ENCODE assay signal across 15 cellular contexts in genomic region chr9:9523476-9523875, GRCh38.
DNase-seq lines count a peak whose midpoint lies in the region; ATAC-seq, FAIRE-seq and TF ChIP-seq lines count a peak whose summit lies in the region.
"Had no signal": no experiment of that assay in that cellular context is flagged by ENCODE, and none has a peak within 500 bp of the region (broad histone marks: within the 10 kb centered on the region; RNA-seq: fewer than 3 reads in every experiment).

No MANE protein-coding gene starts in this region.

- no peak for ATAC-seq in heart right ventricle
- ATAC-seq: CD8-positive, alpha-beta T cell; HCT116 had no signal

- no peak for TF ChIP-seq POLR2A in H1 (IDR thresholded peaks at IDR 0.05; ENCODE audit: control extremely low read depth in 1 of 2, low read depth in 2 of 2, low read length in 2 of 2)

- H4K8ac ChIP-seq in H1 (ENCODE audit: extremely low read depth, insufficient read depth, low read length) (no peak overlapping the region), trophoblast cell (ENCODE audit: low read depth, low read length) (no peak overlapping the region)

- H3K18ac ChIP-seq in H1 (ENCODE audit: extremely low read depth, low read length): no peak overlapping the region
- no peak overlapping the region for H3K18ac ChIP-seq in trophoblast cell (ENCODE audit: low read length)

- no peak for TF ChIP-seq EP300 in H1 (IDR thresholded peaks at IDR 0.05; ENCODE audit: borderline replicate concordance in 1 of 2, low read depth in 2 of 2, low read length in 2 of 2)

- no peak overlapping the region for H4K5ac ChIP-seq in H1 (ENCODE audit: insufficient read length, low read depth, low read length)

- DNase-seq in cardiac muscle cell (ENCODE audit: low read depth in 1 of 2, low spot score in 1 of 2): peak in 1 of 2 donors; percentile 46
- no peak for DNase-seq in heart right ventricle
- DNase-seq in H1 (ENCODE audit: low read depth in 1 of 2, low spot score in 2 of 2): no peak
- DNase-seq in trophoblast cell: no peak
- DNase-seq in stimulated activated naive CD4-positive, alpha-beta T cell (lab: John Stamatoyannopoulos, UW): no peak
- no peak for DNase-seq in H4 (ENCODE audit: low spot score)
- DNase-seq in NCI-H2171 treated with DMSO at 0.1 percent for 48 hours (lab: John Stamatoyannopoulos, UW): no peak
- no peak for DNase-seq in OCI-M2 (lab: John Stamatoyannopoulos, UW; ENCODE audit: unreplicated experiment)
- DNase-seq: CD8-positive, alpha-beta T cell; DMS153; GF-D8 had no signal

- H3K9ac ChIP-seq in H1 (replicated peaks in 1 of 4; ENCODE audit: extremely low read depth in 1 of 4, low read depth in 3 of 4, low read length in 3 of 4) (no peak overlapping the region), trophoblast cell (ENCODE audit: low read length) (no peak overlapping the region)

- H3K36me3 ChIP-seq in cardiac muscle cell (no peaks in the 10 kb centered on the region), heart right ventricle (no peaks in the 10 kb centered on the region), H1 (ENCODE audit: control insufficient read depth in 2 of 4, insufficient read depth in 4 of 4, low read length in 3 of 4) (no peaks in the 10 kb centered on the region), trophoblast cell (ENCODE audit: control insufficient read depth in 1 of 2, insufficient read depth in 2 of 2, low read length in 2 of 2) (no peaks in the 10 kb centered on the region)

- no peak overlapping the region for H3K56ac ChIP-seq in H1 (replicated peaks; ENCODE audit: insufficient read length, low read depth, low read length)

- no peaks in the 10 kb centered on the region for H3K27me3 ChIP-seq in cardiac muscle cell
- H3K27me3 ChIP-seq in heart right ventricle: no peaks in the 10 kb centered on the region
- H3K27me3 ChIP-seq in H1 (replicated peaks in 1 of 4; ENCODE audit: control insufficient read depth in 3 of 4, extremely low read depth in 1 of 4, insufficient read depth in 3 of 4, low read length in 3 of 4): no peaks in the 10 kb centered on the region
- H3K27me3 ChIP-seq in trophoblast cell (ENCODE audit: insufficient read depth, low read length): no peaks in the 10 kb centered on the region

- no peak overlapping the region; a peak in 1 of 4 replicates for H3K4me2 ChIP-seq in H1 (ENCODE audit: insufficient read depth in 1 of 2, low read depth in 2 of 2, low read length in 2 of 2)
- no peak overlapping the region for H3K4me2 ChIP-seq in trophoblast cell (ENCODE audit: low read length)

- H3K27ac ChIP-seq in cardiac muscle cell (peak overlapping the region; percentile 78), heart right ventricle (no peak overlapping the region), H1 (ENCODE audit: low read depth, low read length) (no peak overlapping the region), trophoblast cell (ENCODE audit: low read depth, low read length) (peak overlapping the region; percentile 4)
- H3K27ac ChIP-seq: 22Rv1, HL-60 had no signal

- H2AFZ ChIP-seq in H1 (ENCODE audit: low read length) (peak overlapping the region; percentile 92; the same call in 1 of the 2 replicates), trophoblast cell (ENCODE audit: insufficient read depth, low read length, poor library complexity) (no peak overlapping the region)

- no peak for FAIRE-seq in H1 (lab: Jason Lieb, UNC)
- FAIRE-seq: H54 had no signal

- no peak overlapping the region for H3K4me3 ChIP-seq in cardiac muscle cell
- H3K4me3 ChIP-seq in heart right ventricle: no peak overlapping the region
- no peak overlapping the region for H3K4me3 ChIP-seq in H1 (ENCODE audit: extremely low read depth in 1 of 4, insufficient read depth in 2 of 4, low read depth in 3 of 4, low read length in 4 of 4)
- H3K4me3 ChIP-seq in trophoblast cell (ENCODE audit: low read depth, low read length): no peak overlapping the region

- H3K79me2 ChIP-seq in H1 (ENCODE audit: control insufficient read depth in 1 of 2, insufficient read depth in 2 of 2, low read length in 2 of 2) (no peaks in the 10 kb centered on the region), trophoblast cell (ENCODE audit: control insufficient read depth, insufficient read depth, low read length, poor library complexity) (no peaks in the 10 kb centered on the region)

- H3K4ac ChIP-seq in H1 (replicated peaks; ENCODE audit: insufficient read length, low read depth, low read length) (no peak overlapping the region), trophoblast cell (ENCODE audit: low read depth, low read length) (no peak overlapping the region)

- H3K14ac ChIP-seq in H1 (ENCODE audit: insufficient read length) (no peak overlapping the region), trophoblast cell (ENCODE audit: low read length) (no peak overlapping the region)

- TF ChIP-seq RAD21 in H1 (IDR thresholded peaks at IDR 0.05 in 1 of 2, conservative IDR thresholded peaks at IDR 0.05 in 1 of 2; ENCODE audit: low read depth in 2 of 2, low read length in 2 of 2): no peak

- peak overlapping the region; percentile 36; the same call in 1 of the 2 replicates for H2BK15ac ChIP-seq in H1 (ENCODE audit: low read length)

- WGBS in heart right ventricle, 2 donors: 60 to 62% methylated on average over 4 of the region's 4 CpGs
- WGBS in H1 (ENCODE audit: extremely low coverage in 1 of 2, insufficient coverage in 1 of 2, insufficient read length in 1 of 2, insufficient replicate concordance in 2 of 2, low coverage in 1 of 2, low lambda C conversion rate in 2 of 2, missing lambda C conversion rate in 1 of 2), 2 experiments: 86% methylated on average over 4 of the region's 4 CpGs; no CpG with 5 or more reads in 1 of the 2 experiments
- no CpG with 5 or more reads among the region's 4 CpGs for WGBS in trophoblast cell (ENCODE audit: extremely low coverage, insufficient coverage, insufficient read length)

- H2BK12ac ChIP-seq in H1 (ENCODE audit: low read depth, low read length) (peak overlapping the region; percentile 6; the same call in 1 of the 2 replicates), trophoblast cell (ENCODE audit: low read length) (no peak overlapping the region)

- TF ChIP-seq CTCF in cardiac muscle cell (IDR thresholded peaks at IDR 0.05; ENCODE audit: low read depth, low read length) (no peak), heart right ventricle (IDR thresholded peaks at IDR 0.05) (no peak), H1 (IDR thresholded peaks at IDR 0.05; ENCODE audit: control extremely low read depth in 1 of 3, insufficient read depth in 1 of 3, low read depth in 1 of 3, low read length in 3 of 3) (no peak)

- CTCF ChIA-PET in H1 (lab: Charles Lee; ENCODE audit: partially characterized antibody): no interaction called here

- no peak overlapping the region for H4K12ac ChIP-seq in trophoblast cell (ENCODE audit: low read depth, low read length)

- peaks cover 32% of the 10 kb centered on the region for H3K4me1 ChIP-seq in cardiac muscle cell (ENCODE audit: low read depth)
- no peaks in the 10 kb centered on the region for H3K4me1 ChIP-seq in heart right ventricle
- peaks cover 0 to 12% (median 8%) of the 10 kb centered on the region in 4 experiments; a peak in 5 of 7 replicates for H3K4me1 ChIP-seq in H1 (replicated peaks in 1 of 4; ENCODE audit: control insufficient read depth in 3 of 4, insufficient read depth in 4 of 4, low read length in 3 of 4)
- peaks cover 3 to 8% of the 10 kb centered on the region in 2 experiments for H3K4me1 ChIP-seq in trophoblast cell (ENCODE audit: control insufficient read depth in 1 of 2, insufficient read depth in 2 of 2, low read length in 2 of 2)

- intact Hi-C loops in heart right ventricle (cut with DNase I): no loop called here

- no peak overlapping the region for H2BK5ac ChIP-seq in H1 (ENCODE audit: low read depth, low read length)
- no peak overlapping the region for H2BK5ac ChIP-seq in trophoblast cell (ENCODE audit: low read depth, low read length, poor library complexity)

- no peak overlapping the region for H2AK5ac ChIP-seq in H1 (ENCODE audit: low read depth, low read length)
- H2AK5ac ChIP-seq in trophoblast cell (ENCODE audit: low read length): no peak overlapping the region

- H3K79me1 ChIP-seq in H1 (ENCODE audit: low read depth, low read length): no peaks in the 10 kb centered on the region
- peaks cover 2% of the 10 kb centered on the region for H3K79me1 ChIP-seq in trophoblast cell (ENCODE audit: low read length)

- H4K20me1 ChIP-seq in H1 (replicated peaks in 1 of 2; ENCODE audit: control insufficient read depth in 1 of 2, insufficient read depth in 2 of 2, low read length in 2 of 2): no peaks in the 10 kb centered on the region

- H3K9me3 ChIP-seq in cardiac muscle cell (ENCODE audit: low read depth) (no peaks in the 10 kb centered on the region), heart right ventricle (no peaks in the 10 kb centered on the region), H1 (ENCODE audit: insufficient read depth in 2 of 2, low read depth in 1 of 2, low read length in 1 of 2) (no peaks in the 10 kb centered on the region; a peak in 1 of 4 replicates), trophoblast cell (ENCODE audit: insufficient read depth, low read depth, low read length) (no peaks in the 10 kb centered on the region)

- no peak overlapping the region for H2BK120ac ChIP-seq in H1 (replicated peaks; ENCODE audit: low read depth, low read length)
- H2BK120ac ChIP-seq in trophoblast cell (ENCODE audit: insufficient read depth, low read length, poor library complexity): peak overlapping the region; percentile 62

- no peaks in the 10 kb centered on the region for H3K23me2 ChIP-seq in H1 (ENCODE audit: low read depth, low read length)

- POLR2A ChIA-PET in H1 (lab: Charles Lee; ENCODE audit: partially characterized antibody): no interaction called here

- H3K23ac ChIP-seq in H1 (ENCODE audit: insufficient read length): no peak overlapping the region
- H3K23ac ChIP-seq in trophoblast cell (ENCODE audit: low read length): no peak overlapping the region

- peak overlapping the region; percentile 29 for H4K91ac ChIP-seq in H1 (replicated peaks; ENCODE audit: insufficient read length, low read length)
- H4K91ac ChIP-seq in trophoblast cell (ENCODE audit: low read depth, low read length): no peak overlapping the region

- 0 out of 2 replicates have a peak overlapping the region, but pooled peaks have one; percentile 64 for H2BK20ac ChIP-seq in H1 (ENCODE audit: low read length)

TF ChIP-seq in H1, 55 proteins besides CTCF, POLR2A, EP300 and RAD21 (continues in another document):
- TF ChIP-seq KDM4A (IDR thresholded peaks at IDR 0.05; ENCODE audit: low read depth, low read length, severe bottlenecking) (no peak), TAF1 (IDR thresholded peaks at IDR 0.05; ENCODE audit: low read depth, low read length) (no peak), SP2 (IDR thresholded peaks at IDR 0.05; ENCODE audit: low read length) (no peak), CEBPB (IDR thresholded peaks at IDR 0.05; ENCODE audit: low read depth, low read length) (no peak), USF2 (IDR thresholded peaks at IDR 0.05; ENCODE audit: low read length) (no peak), TEAD4 (IDR thresholded peaks at IDR 0.05; ENCODE audit: low read depth, low read length) (no peak)

Comparison
In these comparisons a context has a peak if more than half of its experiments do, and no peak if none do; other contexts are left out.
1. H3K27ac ChIP-seq: peak in cardiac muscle cell (single experiment) and trophoblast cell (single experiment); none in heart right ventricle (0 of 10) and H1 (single experiment).